Comparison of ENCODE assay signal across 8 cellular contexts in the genomic region with DNA sequence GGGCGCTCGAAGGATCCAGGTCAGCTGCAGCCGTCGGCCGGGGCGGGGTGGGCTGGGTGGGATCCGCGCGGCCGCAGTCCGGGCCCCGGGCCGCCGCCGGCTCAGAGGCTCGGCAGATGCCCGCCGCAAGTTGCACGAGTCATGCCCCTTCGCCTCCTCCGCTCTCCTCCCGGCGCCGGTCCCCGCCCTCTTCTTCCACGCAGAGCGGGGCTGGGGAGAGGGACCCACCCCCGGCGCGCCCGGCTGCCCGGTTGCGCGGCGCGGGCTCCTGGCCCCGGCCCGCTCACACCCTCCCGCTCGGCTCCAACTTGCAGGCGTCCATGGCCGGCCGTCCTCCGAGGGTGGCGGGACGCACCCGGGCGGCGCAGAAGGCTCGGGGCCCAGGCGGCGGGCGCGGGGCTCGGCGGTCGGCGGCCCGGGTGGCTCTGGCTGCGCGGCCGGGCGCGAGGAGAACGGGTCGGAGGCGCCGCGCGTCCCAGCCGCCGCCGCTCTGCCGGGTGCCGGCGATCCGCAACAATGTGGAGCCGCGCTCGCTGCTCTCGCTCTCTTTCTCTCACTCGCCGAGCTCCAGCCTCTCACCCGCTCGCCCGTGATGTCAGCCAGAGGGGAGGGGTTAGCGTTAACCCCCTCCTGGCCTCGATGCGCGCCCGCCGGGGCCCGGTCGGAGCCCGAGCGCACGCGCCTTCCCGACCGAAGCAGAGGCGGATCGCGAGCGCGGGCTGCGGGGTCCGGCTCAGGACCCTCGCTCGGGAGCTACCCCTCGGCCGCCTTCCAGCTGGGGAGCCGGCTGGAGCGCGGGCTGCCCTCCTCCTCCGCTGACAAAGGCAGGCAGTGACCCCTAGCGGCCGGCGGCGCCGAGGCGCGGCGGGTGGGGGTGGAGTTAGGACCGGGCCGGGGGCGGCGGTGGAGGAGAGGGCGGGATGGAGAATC. TPM values are rescaled to one million over a fixed set of nuclear protein-coding genes. Genes with fewer than 3 reads are reported as not detected.
A peak's percentile ranks its signal among the peaks of the same experiment; 100 is the strongest.
DNase-seq lines count a peak whose midpoint lies in the region; ATAC-seq, FAIRE-seq and TF ChIP-seq lines count a peak whose summit lies in the region.

A gene with protein sequence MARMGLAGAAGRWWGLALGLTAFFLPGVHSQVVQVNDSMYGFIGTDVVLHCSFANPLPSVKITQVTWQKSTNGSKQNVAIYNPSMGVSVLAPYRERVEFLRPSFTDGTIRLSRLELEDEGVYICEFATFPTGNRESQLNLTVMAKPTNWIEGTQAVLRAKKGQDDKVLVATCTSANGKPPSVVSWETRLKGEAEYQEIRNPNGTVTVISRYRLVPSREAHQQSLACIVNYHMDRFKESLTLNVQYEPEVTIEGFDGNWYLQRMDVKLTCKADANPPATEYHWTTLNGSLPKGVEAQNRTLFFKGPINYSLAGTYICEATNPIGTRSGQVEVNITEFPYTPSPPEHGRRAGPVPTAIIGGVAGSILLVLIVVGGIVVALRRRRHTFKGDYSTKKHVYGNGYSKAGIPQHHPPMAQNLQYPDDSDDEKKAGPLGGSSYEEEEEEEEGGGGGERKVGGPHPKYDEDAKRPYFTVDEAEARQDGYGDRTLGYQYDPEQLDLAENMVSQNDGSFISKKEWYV (minus strand): TSS at position 550 of the 930 bp plus-strand sequence. CDS start 647 bp downstream, outside the sequence.

- POLR2A ChIA-PET in Caco-2 (lab: Charles Lee) (interaction anchor here (0.6 to 1.4 kb wide), 5 partner anchors 10 to 134 kb away, joined by 3 to 6 read pairs (median 3); no protein-coding TSS in a partner anchor), endothelial cell of umbilical vein (lab: Charles Lee) (interaction anchor here (0.6 to 1.4 kb wide), 5 partner anchors 11 to 87 kb away, joined by 3 to 5 read pairs (median 3); no protein-coding TSS in a partner anchor)

- FAIRE-seq in endothelial cell of umbilical vein (lab: Jason Lieb, UNC): peak; percentile 77

- no peaks in the 10 kb centered on the region for H4K20me1 ChIP-seq in endothelial cell of umbilical vein (replicated peaks; ENCODE audit: control insufficient read depth, extremely low read depth, insufficient read depth, low read length)

- H3K4me3 ChIP-seq in Caco-2 (ENCODE audit: low read depth, low read length) (peak within 1 kb of the TSS; percentile 87), NT2/D1 (ENCODE audit: insufficient read length, low read depth) (peak within 1 kb of the TSS; percentile 80), endothelial cell of umbilical vein (replicated peaks in 1 of 3; ENCODE audit: insufficient read depth in 1 of 3, low read depth in 1 of 3, low read length in 3 of 3) (peak within 1 kb of the TSS; percentile 53 to 68 (median 65)), mononuclear cell (ENCODE audit: low read length) (peak within 1 kb of the TSS; percentile 61)

- TF ChIP-seq CTCF in Caco-2 (IDR thresholded peaks at IDR 0.05; ENCODE audit: insufficient read depth in 1 of 2, low read depth in 1 of 2, low read length in 1 of 2, severe bottlenecking in 1 of 2, unreplicated experiment in 1 of 2) (peak; percentile 99), endothelial cell of umbilical vein (IDR thresholded peaks at IDR 0.05; ENCODE audit: extremely low read depth in 1 of 2, insufficient read depth in 1 of 2, low read depth in 1 of 2, low read length in 2 of 2) (peak; percentile 87 to 91)

- H3K27me3 Mint-ChIP-seq in Caco-2 (ENCODE audit: insufficient read depth, unreplicated experiment): peaks cover 5% of the 10 kb centered on the region

- H3K79me2 ChIP-seq in endothelial cell of umbilical vein (ENCODE audit: control insufficient read depth, insufficient read depth, low read length): peaks cover 2% of the 10 kb centered on the region

- peak within 1 kb of the TSS; percentile 89 for H3K4me3 Mint-ChIP-seq in Caco-2 (ENCODE audit: unreplicated experiment)

- no peaks in the 10 kb centered on the region for H3K9me1 ChIP-seq in endothelial cell of umbilical vein (replicated peaks; ENCODE audit: control insufficient read depth, extremely low read depth, insufficient read depth, low read length)

- CTCF ChIA-PET in Caco-2 (lab: Charles Lee) (interaction anchor here (0.5 to 3.0 kb wide), 51 partner anchors 8 to 595 kb away, joined by 3 to 48 read pairs (median 6); no protein-coding TSS in a partner anchor), endothelial cell of umbilical vein (lab: Charles Lee) (interaction anchor here (0.6 to 4.5 kb wide), 40 partner anchors 8 to 483 kb away, joined by 3 to 128 read pairs (median 5); no protein-coding TSS in a partner anchor)

- no peaks in the 10 kb centered on the region for H3K27me3 ChIP-seq in Caco-2 (replicated peaks; ENCODE audit: control insufficient read depth, insufficient read depth, low read length)
- no peaks in the 10 kb centered on the region for H3K27me3 ChIP-seq in NT2/D1 (ENCODE audit: insufficient read depth, insufficient read length)
- H3K27me3 ChIP-seq in endothelial cell of umbilical vein (ENCODE audit: control insufficient read depth in 2 of 2, insufficient read depth in 2 of 2, low read length in 2 of 2): no peaks in the 10 kb centered on the region
- peaks cover 16% of the 10 kb centered on the region for H3K27me3 ChIP-seq in mononuclear cell (ENCODE audit: insufficient read depth, low read length)

- peak; percentile 84 for ATAC-seq in GM19452 (IDR thresholded peaks at IDR 0.05; ENCODE audit: unreplicated experiment)

- H3K9me3 ChIP-seq in Caco-2 (no peaks in the 10 kb centered on the region), NT2/D1 (ENCODE audit: insufficient read depth, low read length) (no peaks in the 10 kb centered on the region), endothelial cell of umbilical vein (replicated peaks; ENCODE audit: control insufficient read depth, insufficient read depth, low read length) (no peaks in the 10 kb centered on the region), mononuclear cell (ENCODE audit: low read depth, low read length) (no peaks in the 10 kb centered on the region)

- dilution Hi-C loops in endothelial cell of umbilical vein (cut with MboI; ENCODE audit: extremely low pct_ligation_motif_present, low sequenced_read_pairs): no loop called here

- peaks cover 22% of the 10 kb centered on the region for H3K4me1 Mint-ChIP-seq in Caco-2 (ENCODE audit: low read depth, unreplicated experiment)

- H3K9ac ChIP-seq in NT2/D1 (ENCODE audit: insufficient read length, low read depth) (peak within 1 kb of the TSS; percentile 90), endothelial cell of umbilical vein (replicated peaks; ENCODE audit: extremely low read depth, insufficient read depth, low read length) (peak within 1 kb of the TSS; percentile 44)

- H3K36me3 Mint-ChIP-seq in Caco-2 (ENCODE audit: insufficient read depth, unreplicated experiment): peaks cover 6% of the 10 kb centered on the region

- H3K9me3 Mint-ChIP-seq in Caco-2 (ENCODE audit: unreplicated experiment): no peaks in the 10 kb centered on the region

- H3K27ac Mint-ChIP-seq in Caco-2 (ENCODE audit: unreplicated experiment): peak within 1 kb of the TSS; percentile 15

- TF ChIP-seq POLR2A in endothelial cell of umbilical vein (IDR thresholded peaks at IDR 0.05; ENCODE audit: low read depth, low read length): peak; percentile 84

- DNase-seq in Caco-2 (peak; percentile 93 to 98), HK-2 (ENCODE audit: unreplicated experiment) (peak; percentile 75), NT2/D1 (ENCODE audit: low read depth, low spot score) (peak; percentile 80), endothelial cell of umbilical vein (ENCODE audit: low read depth, low spot score) (peak; percentile 89)
- peak; percentile 94 for DNase-seq in activated CD8-positive, alpha-beta memory T cell treated with anti-CD3 and anti-CD28 coated beads, Interleukin-2, amount 50 U/mL, for 48 hours
- peak; percentile 65 to 75 for DNase-seq in stimulated activated CD8-positive, alpha-beta memory T cell treated with anti-CD3 and anti-CD28 coated beads, Interleukin-2, amount 100 ng/mL, for 1 hour (ENCODE audit: low read depth in 2 of 2)

- peak within 1 kb of the TSS; percentile 73 for H3K4me2 ChIP-seq in endothelial cell of umbilical vein (ENCODE audit: insufficient read depth, low read length)

- H2AFZ ChIP-seq in endothelial cell of umbilical vein (ENCODE audit: low read depth, low read length): peak within 1 kb of the TSS; percentile 97

- BruUV-seq in Caco-2 (replicated peaks; lab: Mats Ljungman, UMichigan) (no TSS peak), endothelial cell of umbilical vein (replicated peaks; lab: Mats Ljungman, UMichigan) (no TSS peak)

- H3K36me3 ChIP-seq in Caco-2 (ENCODE audit: control insufficient read depth, insufficient read depth, low read length) (0 out of 2 replicates have a peak, but pooled peaks cover 1% of the 10 kb centered on the region), NT2/D1 (ENCODE audit: insufficient read depth, insufficient read length, low read length) (peaks cover 16% of the 10 kb centered on the region), endothelial cell of umbilical vein (ENCODE audit: control insufficient read depth in 2 of 2, extremely low read depth in 1 of 2, insufficient read depth in 2 of 2, low read length in 2 of 2) (no peaks in the 10 kb centered on the region)

- intact Hi-C loops in Caco-2 (cut with micrococcal nuclease; ENCODE audit: unreplicated experiment) (loop anchor here (1.0 to 5.0 kb wide), 8 partner anchors 35 to 379 kb away; no protein-coding TSS in a partner anchor), endothelial cell of umbilical vein (cut with micrococcal nuclease) (loop anchor here (1.0 to 5.0 kb wide), 9 partner anchors 8 to 483 kb away; a partner anchor contains a TSS)

- H3K4me1 ChIP-seq in Caco-2: peaks cover 25% of the 10 kb centered on the region
- peaks cover 14% of the 10 kb centered on the region for H3K4me1 ChIP-seq in NT2/D1 (ENCODE audit: insufficient read depth, insufficient read length)
- peaks cover 35% of the 10 kb centered on the region for H3K4me1 ChIP-seq in endothelial cell of umbilical vein (ENCODE audit: control insufficient read depth, extremely low read depth, insufficient read depth, low read length)
- peaks cover 33% of the 10 kb centered on the region for H3K4me1 ChIP-seq in mononuclear cell (ENCODE audit: insufficient read depth, low read length)

- H3K27ac ChIP-seq in endothelial cell of umbilical vein (ENCODE audit: insufficient read depth, low read depth, low read length): peak within 1 kb of the TSS; percentile 40

TF ChIP-seq in endothelial cell of umbilical vein, 7 proteins besides CTCF, POLR2A, EP300 and RAD21 (continues in another document):
- TF ChIP-seq POLR2AphosphoS5 (IDR thresholded peaks at IDR 0.05; ENCODE audit: insufficient read depth, low read depth, low read length) (peak; percentile 17), EZH2 (IDR thresholded peaks at IDR 0.05; ENCODE audit: borderline replicate concordance, low read depth, low read length, severe bottlenecking) (no peak)

RNA-seq across cellular contexts. Expression of the gene that starts here (rescaled TPM):
- 60.1 and 63.6 TPM in 2 replicates for total RNA-seq in Caco-2 (2022)
- 23.6 and 23.9 TPM in 2 replicates for total RNA-seq in endothelial cell of umbilical vein
- polyA plus RNA-seq in endothelial cell of umbilical vein: 8.4 and 10.8 TPM in 2 replicates
- 12.1 and 15.3 TPM in 2 replicates for polyA plus RNA-seq in endothelial cell of umbilical vein (2011; cell fraction: cytosol; rRNA removed)
- 11.0 and 11.5 TPM in 2 replicates for polyA plus RNA-seq in endothelial cell of umbilical vein (2011; cell fraction: nucleus; rRNA removed)
- 14.8 and 20.1 TPM in 2 replicates for polyA plus RNA-seq in endothelial cell of umbilical vein (2012)
- polyA minus RNA-seq in endothelial cell of umbilical vein: 16.2 and 17.1 TPM in 2 replicates
- 4.3 TPM for polyA minus RNA-seq in endothelial cell of umbilical vein (2011; cell fraction: cytosol; rRNA and poly(A)+ RNA removed)
- 6.3 and 7.4 TPM in 2 replicates for polyA minus RNA-seq in endothelial cell of umbilical vein (2011; cell fraction: nucleus; rRNA and poly(A)+ RNA removed)
- total RNA-seq in mononuclear cell: 2.0 TPM

Comparison
In these comparisons a context has a peak if more than half of its experiments do, and no peak if none do; other contexts are left out.
1. Peak in every context shown above with its lines: DNase-seq, ATAC-seq, H3K4me3 ChIP-seq and H3K27ac ChIP-seq.